ENCODE assay signal across 11 cellular contexts in the genomic region with DNA sequence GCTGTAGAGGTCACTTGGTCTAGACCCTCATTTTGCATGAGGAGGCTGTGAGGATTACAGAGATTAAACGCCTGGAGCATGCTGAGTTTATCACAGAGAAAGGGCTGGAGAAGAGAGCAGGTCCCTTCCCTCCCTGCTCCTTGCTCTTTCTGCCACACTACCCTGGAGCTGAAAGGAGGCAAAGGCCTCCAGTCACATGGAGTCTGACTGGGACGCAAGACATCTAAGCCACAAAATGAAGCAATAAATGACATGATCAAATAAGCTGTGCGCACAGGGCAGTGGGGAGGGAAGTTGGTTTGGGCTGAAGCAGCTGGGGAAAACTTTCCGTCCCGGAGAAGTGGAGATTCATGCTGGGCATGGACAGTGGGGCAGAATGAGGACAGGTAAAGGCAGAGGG. TPM values are rescaled to one million over a fixed set of nuclear protein-coding genes. Genes with fewer than 3 reads are reported as not detected.
DNase-seq lines count a peak whose midpoint lies in the region; ATAC-seq lines count a peak whose summit lies in the region.
"Had no signal": no experiment of that assay in that cellular context is flagged by ENCODE, and none has a peak within 500 bp of the region (broad histone marks: within the 10 kb centered on the region; RNA-seq: fewer than 3 reads in every experiment).

No MANE protein-coding gene starts in this region.

- DNase-seq in activated CD8-positive, alpha-beta memory T cell treated with anti-CD3 and anti-CD28 coated beads, Interleukin-2, amount 10 ng/mL, durations not matched to agents 7 days and 5 days: no peak
- no peak for DNase-seq in activated CD8-positive, alpha-beta memory T cell treated with anti-CD3 and anti-CD28 coated beads, Interleukin-2, amount 50 U/mL, for 48 hours
- DNase-seq in RPMI7951 (ENCODE audit: low read depth): peak; percentile 82
- no peak for DNase-seq in left colon
- DNase-seq in ureter (ENCODE audit: low spot score): no peak
- DNase-seq in LoVo (ENCODE audit: low spot score): no peak
- no peak for DNase-seq in NCI-H1417 (lab: John Stamatoyannopoulos, UW)
- DNase-seq: KBM-7, tibial artery had no signal

- H3K9ac ChIP-seq in stomach smooth muscle (ENCODE audit: low read length in 2 of 2): no peak overlapping the region

- peaks cover 71% of the 10 kb centered on the region for H3K4me1 Mint-ChIP-seq in activated CD8-positive, alpha-beta memory T cell treated with anti-CD3 and anti-CD28 coated beads, Interleukin-2, amount 10 ng/mL, durations not matched to agents 7 days and 5 days

- H3K9me3 ChIP-seq in stomach smooth muscle (ENCODE audit: control insufficient read depth in 2 of 2, low read length in 2 of 2): no peaks in the 10 kb centered on the region
- H3K9me3 ChIP-seq: tibial artery had no signal

- no peaks in the 10 kb centered on the region for H3K27me3 ChIP-seq in stomach smooth muscle (ENCODE audit: control insufficient read depth in 1 of 2, insufficient read depth in 2 of 2, low read length in 2 of 2)
- H3K27me3 ChIP-seq: tibial artery had no signal

- H3K4me3 ChIP-seq in stomach smooth muscle (ENCODE audit: low read length in 2 of 2): no peak overlapping the region
- H3K4me3 ChIP-seq: GM12878, tibial artery had no signal

- peaks cover 15% of the 10 kb centered on the region for H3K4me1 ChIP-seq in stomach smooth muscle (ENCODE audit: control insufficient read depth, insufficient read depth, low read length)

- no peaks in the 10 kb centered on the region for H3K36me3 ChIP-seq in stomach smooth muscle (ENCODE audit: control insufficient read depth in 2 of 2, insufficient read depth in 2 of 2, low read length in 2 of 2)
- H3K36me3 ChIP-seq: tibial artery had no signal

- peak overlapping the region; percentile 93 for H3K27ac Mint-ChIP-seq in activated CD8-positive, alpha-beta memory T cell treated with anti-CD3 and anti-CD28 coated beads, Interleukin-2, amount 10 ng/mL, durations not matched to agents 7 days and 5 days

- H3K4me3 Mint-ChIP-seq in activated CD8-positive, alpha-beta memory T cell treated with anti-CD3 and anti-CD28 coated beads, Interleukin-2, amount 10 ng/mL, durations not matched to agents 7 days and 5 days: no peak overlapping the region

- no peaks in the 10 kb centered on the region for H3K27me3 Mint-ChIP-seq in activated CD8-positive, alpha-beta memory T cell treated with anti-CD3 and anti-CD28 coated beads, Interleukin-2, amount 10 ng/mL, durations not matched to agents 7 days and 5 days

- H3K9me3 Mint-ChIP-seq in activated CD8-positive, alpha-beta memory T cell treated with anti-CD3 and anti-CD28 coated beads, Interleukin-2, amount 10 ng/mL, durations not matched to agents 7 days and 5 days (ENCODE audit: low read depth): no peaks in the 10 kb centered on the region

- ATAC-seq in activated CD8-positive, alpha-beta memory T cell treated with anti-CD3 and anti-CD28 coated beads, Interleukin-2, amount 10 ng/mL, durations not matched to agents 7 days and 5 days: no peak
- peak; percentile 54 for ATAC-seq in left colon
- ATAC-seq: GM12878 had no signal

- CTCF ChIA-PET in activated CD8-positive, alpha-beta memory T cell treated with anti-CD3 and anti-CD28 coated beads, Interleukin-2, amount 10 ng/mL, durations not matched to agents 7 days and 5 days (lab: Charles Lee): interaction anchor here (0.7 to 5.4 kb wide), 6 partner anchors 10 to 41 kb away, joined by 3 to 29 read pairs (median 4); partner anchors contain the start of gene ATXN1

- peaks cover 25% of the 10 kb centered on the region for H3K36me3 Mint-ChIP-seq in activated CD8-positive, alpha-beta memory T cell treated with anti-CD3 and anti-CD28 coated beads, Interleukin-2, amount 10 ng/mL, durations not matched to agents 7 days and 5 days

- peak overlapping the region; percentile 26 for H3K27ac ChIP-seq in stomach smooth muscle (ENCODE audit: low read length)

- intact Hi-C loops in left colon (cut with DNase I, micrococcal nuclease): no loop called here

RNA-seq across cellular contexts. Expression of gene ATXN1, which starts 33.3 kb away (rescaled TPM):
- 100 to 1,000 TPM in 1 of 2 experiments, 10 to 100 TPM in 1; 84.6 to 117 TPM for total RNA-seq in activated CD8-positive, alpha-beta memory T cell treated with anti-CD3 and anti-CD28 coated beads, Interleukin-2, amount 10 ng/mL, durations not matched to agents 7 days and 5 days
- total RNA-seq in RPMI7951 (2014; rRNA removed; shearing (Covaris generic)): 29.1 and 31.2 TPM in 2 replicates
- total RNA-seq in left colon (10 to 100 TPM; 26.9 to 55.1 TPM), ureter (63.7 TPM)
